ENCODE assay signal across 9 cellular contexts in the genomic region with DNA sequence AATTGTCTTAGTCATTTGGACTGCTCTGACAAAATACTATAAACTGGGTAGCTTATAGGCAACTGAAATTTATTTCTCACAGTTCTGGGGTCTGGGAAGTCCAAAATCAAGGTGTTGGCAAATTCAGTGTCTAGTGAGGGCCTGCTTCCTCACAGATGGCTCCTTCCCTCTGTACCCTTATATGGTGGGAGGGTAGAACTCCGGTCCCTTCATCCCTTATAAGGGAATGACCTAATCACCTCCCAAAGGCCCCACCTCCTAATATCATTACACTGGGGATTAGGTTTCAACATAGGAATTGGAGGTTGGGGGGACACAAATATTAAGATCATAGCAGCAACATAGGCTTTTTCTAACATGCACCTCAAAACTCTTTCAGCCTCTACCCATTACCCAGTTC. TPM values are rescaled to one million over a fixed set of nuclear protein-coding genes. Genes with fewer than 3 reads are reported as not detected.
DNase-seq lines count a peak whose midpoint lies in the region; ATAC-seq and TF ChIP-seq lines count a peak whose summit lies in the region.
"Had no signal": no experiment of that assay in that cellular context is flagged by ENCODE, and none has a peak within 500 bp of the region (broad histone marks: within the 10 kb centered on the region; RNA-seq: fewer than 3 reads in every experiment).

No MANE protein-coding gene starts in this region.

- no peak for TF ChIP-seq CTCF in esophagus squamous epithelium (IDR thresholded peaks at IDR 0.05)

- peaks cover 0 to 18% (median 6%) of the 10 kb centered on the region in 3 donors for H3K36me3 ChIP-seq in esophagus squamous epithelium

- WGBS in esophagus squamous epithelium, 2 donors = no CpG with 5 or more reads among the region's 1 CpG

- H3K4me3 ChIP-seq in esophagus squamous epithelium = no peak overlapping the region

- no peaks in the 10 kb centered on the region for H3K27me3 Mint-ChIP-seq in activated T-cell treated with anti-CD3 and anti-CD28 coated beads, Interleukin-2, amount 50 U/mL, for 72 hours (ENCODE audit: low read depth)
- peaks cover 4% of the 10 kb centered on the region for H3K27me3 Mint-ChIP-seq in activated T-cell treated with anti-CD3 and anti-CD28 coated beads, Interleukin-2, amount 50 U/mL, for 24 hours
- no peaks in the 10 kb centered on the region for H3K27me3 Mint-ChIP-seq in activated CD4-positive, alpha-beta memory T cell treated with anti-CD3 and anti-CD28 coated beads, Interleukin-2, amount 10 ng/mL, durations not matched to agents 7 days and 5 days

- no peaks in the 10 kb centered on the region for H3K9me3 ChIP-seq in esophagus squamous epithelium

- no peaks in the 10 kb centered on the region for H3K9me3 Mint-ChIP-seq in activated T-cell treated with anti-CD3 and anti-CD28 coated beads, Interleukin-2, amount 50 U/mL, for 72 hours
- H3K9me3 Mint-ChIP-seq in activated T-cell treated with anti-CD3 and anti-CD28 coated beads, Interleukin-2, amount 50 U/mL, for 24 hours = no peaks in the 10 kb centered on the region
- no peaks in the 10 kb centered on the region for H3K9me3 Mint-ChIP-seq in activated CD4-positive, alpha-beta memory T cell treated with anti-CD3 and anti-CD28 coated beads, Interleukin-2, amount 10 ng/mL, durations not matched to agents 7 days and 5 days
- H3K9me3 Mint-ChIP-seq in stimulated activated effector memory CD8-positive, alpha-beta T cell treated with anti-CD3 and anti-CD28 coated beads, Interleukin-12 subunit alpha, Interleukin-12 subunit beta, amount 100 ng/mL, for 72 hours = no peaks in the 10 kb centered on the region

- DNase-seq in activated T-cell treated with anti-CD3 and anti-CD28 coated beads, Interleukin-2, amount 50 U/mL, for 72 hours = no peak
- DNase-seq in activated T-cell treated with anti-CD3 and anti-CD28 coated beads, Interleukin-2, amount 50 U/mL, for 24 hours = no peak
- DNase-seq in activated CD4-positive, alpha-beta memory T cell treated with anti-CD3 and anti-CD28 coated beads, Interleukin-2, amount 10 ng/mL, durations not matched to agents 7 days and 5 days = no peak
- DNase-seq in esophagus squamous epithelium (lab: John Stamatoyannopoulos, UW) (no peak), NCI-H69 (lab: John Stamatoyannopoulos, UW) (no peak)
- DNase-seq in stimulated activated effector memory CD8-positive, alpha-beta T cell treated with anti-CD3 and anti-CD28 coated beads, Interleukin-12 subunit alpha, Interleukin-12 subunit beta, amount 100 ng/mL, for 72 hours (ENCODE audit: low spot score in 2 of 2) = no peak
- DNase-seq: islet precursor cell had no signal

- H3K36me3 Mint-ChIP-seq in activated T-cell treated with anti-CD3 and anti-CD28 coated beads, Interleukin-2, amount 50 U/mL, for 72 hours (ENCODE audit: insufficient read depth in 2 of 2) = peaks cover 8 to 16% of the 10 kb centered on the region in 2 donors
- H3K36me3 Mint-ChIP-seq in activated T-cell treated with anti-CD3 and anti-CD28 coated beads, Interleukin-2, amount 50 U/mL, for 24 hours (ENCODE audit: low read depth) = peaks cover 23% of the 10 kb centered on the region
- peaks cover 54% of the 10 kb centered on the region for H3K36me3 Mint-ChIP-seq in activated CD4-positive, alpha-beta memory T cell treated with anti-CD3 and anti-CD28 coated beads, Interleukin-2, amount 10 ng/mL, durations not matched to agents 7 days and 5 days (ENCODE audit: low read depth)
- peaks cover 45% of the 10 kb centered on the region for H3K36me3 Mint-ChIP-seq in stimulated activated effector memory CD8-positive, alpha-beta T cell treated with anti-CD3 and anti-CD28 coated beads, Interleukin-12 subunit alpha, Interleukin-12 subunit beta, amount 100 ng/mL, for 72 hours

- no peak for ATAC-seq in activated T-cell treated with anti-CD3 and anti-CD28 coated beads, Interleukin-2, amount 50 U/mL, for 72 hours (replicated peaks in 1 of 2)
- ATAC-seq in stimulated activated effector memory CD8-positive, alpha-beta T cell treated with anti-CD3 and anti-CD28 coated beads, Interleukin-12 subunit alpha, Interleukin-12 subunit beta, amount 100 ng/mL, for 72 hours = no peak
- ATAC-seq in HG03039 (IDR thresholded peaks at IDR 0.05; ENCODE audit: unreplicated experiment) (no peak), GM19023 (IDR thresholded peaks at IDR 0.05; ENCODE audit: unreplicated experiment) (no peak)

- H3K4me1 Mint-ChIP-seq in activated T-cell treated with anti-CD3 and anti-CD28 coated beads, Interleukin-2, amount 50 U/mL, for 72 hours (ENCODE audit: low read depth) = peaks cover 10% of the 10 kb centered on the region
- H3K4me1 Mint-ChIP-seq in activated T-cell treated with anti-CD3 and anti-CD28 coated beads, Interleukin-2, amount 50 U/mL, for 24 hours (ENCODE audit: low read depth) = peaks cover 11% of the 10 kb centered on the region
- peaks cover 47% of the 10 kb centered on the region for H3K4me1 Mint-ChIP-seq in activated CD4-positive, alpha-beta memory T cell treated with anti-CD3 and anti-CD28 coated beads, Interleukin-2, amount 10 ng/mL, durations not matched to agents 7 days and 5 days
- H3K4me1 Mint-ChIP-seq in stimulated activated effector memory CD8-positive, alpha-beta T cell treated with anti-CD3 and anti-CD28 coated beads, Interleukin-12 subunit alpha, Interleukin-12 subunit beta, amount 100 ng/mL, for 72 hours = peaks cover 29% of the 10 kb centered on the region

- peak overlapping the region in 1 of 2 donors; percentile 66 for H3K4me3 Mint-ChIP-seq in activated T-cell treated with anti-CD3 and anti-CD28 coated beads, Interleukin-2, amount 50 U/mL, for 72 hours
- H3K4me3 Mint-ChIP-seq in activated T-cell treated with anti-CD3 and anti-CD28 coated beads, Interleukin-2, amount 50 U/mL, for 24 hours = no peak overlapping the region
- H3K4me3 Mint-ChIP-seq in activated CD4-positive, alpha-beta memory T cell treated with anti-CD3 and anti-CD28 coated beads, Interleukin-2, amount 10 ng/mL, durations not matched to agents 7 days and 5 days = no peak overlapping the region
- no peak overlapping the region for H3K4me3 Mint-ChIP-seq in stimulated activated effector memory CD8-positive, alpha-beta T cell treated with anti-CD3 and anti-CD28 coated beads, Interleukin-12 subunit alpha, Interleukin-12 subunit beta, amount 100 ng/mL, for 72 hours

- H3K27me3 ChIP-seq in esophagus squamous epithelium = no peaks in the 10 kb centered on the region

- POLR2A ChIA-PET in activated CD4-positive, alpha-beta memory T cell treated with anti-CD3 and anti-CD28 coated beads, Interleukin-2, amount 10 ng/mL, durations not matched to agents 7 days and 5 days (lab: Charles Lee) = interaction anchor here (1.2 to 3.8 kb wide), 6 partner anchors 8 to 42 kb away, joined by 3 to 18 read pairs (median 10); partner anchors contain the start of genes EBP, RBM3 and TBC1D25

- H3K4me1 ChIP-seq in esophagus squamous epithelium = peaks cover 0 to 16% (median 4%) of the 10 kb centered on the region in 3 donors

- CTCF ChIA-PET in activated CD4-positive, alpha-beta memory T cell treated with anti-CD3 and anti-CD28 coated beads, Interleukin-2, amount 10 ng/mL, durations not matched to agents 7 days and 5 days (lab: Charles Lee) = interaction anchor here (1.2 kb wide), 1 partner anchor 8 kb away, joined by 3 read pairs; no protein-coding TSS in a partner anchor

- peak overlapping the region; percentile 80 for H3K27ac Mint-ChIP-seq in activated T-cell treated with anti-CD3 and anti-CD28 coated beads, Interleukin-2, amount 50 U/mL, for 72 hours
- H3K27ac Mint-ChIP-seq in activated T-cell treated with anti-CD3 and anti-CD28 coated beads, Interleukin-2, amount 50 U/mL, for 24 hours = no peak overlapping the region
- peak overlapping the region; percentile 97 for H3K27ac Mint-ChIP-seq in activated CD4-positive, alpha-beta memory T cell treated with anti-CD3 and anti-CD28 coated beads, Interleukin-2, amount 10 ng/mL, durations not matched to agents 7 days and 5 days
- H3K27ac Mint-ChIP-seq in stimulated activated effector memory CD8-positive, alpha-beta T cell treated with anti-CD3 and anti-CD28 coated beads, Interleukin-12 subunit alpha, Interleukin-12 subunit beta, amount 100 ng/mL, for 72 hours = peak overlapping the region; percentile 95

- no peak for TF ChIP-seq POLR2A in esophagus squamous epithelium (IDR thresholded peaks at IDR 0.05)

- H3K27ac ChIP-seq in esophagus squamous epithelium = peak overlapping the region; percentile 81 to 87 (median 82)

- intact Hi-C loops in esophagus squamous epithelium (cut with DNase I) = no loop called here

RNA-seq across cellular contexts. Expression of gene TBC1D25, which starts 7.3 kb away (rescaled TPM):
- 10 to 100 TPM; 20.4 to 20.5 TPM for total RNA-seq in activated T-cell treated with anti-CD3 and anti-CD28 coated beads, Interleukin-2, amount 50 U/mL, for 72 hours
- total RNA-seq in activated CD4-positive, alpha-beta memory T cell treated with anti-CD3 and anti-CD28 coated beads, Interleukin-2, amount 10 ng/mL, durations not matched to agents 7 days and 5 days = 10 to 100 TPM; 21.7 to 22.3 TPM
- total RNA-seq in esophagus squamous epithelium = 10 to 100 TPM in 1 of 4 donors, 1 to 10 TPM in 3; 5.5 to 11.7 (median 8.5) TPM

RNA-seq across cellular contexts. Expression of gene EBP, which starts 10.6 kb away (rescaled TPM):
- 100 to 1,000 TPM; 112 to 113 TPM for total RNA-seq in activated T-cell treated with anti-CD3 and anti-CD28 coated beads, Interleukin-2, amount 50 U/mL, for 72 hours
- 100 to 1,000 TPM; 446 to 461 TPM for total RNA-seq in activated CD4-positive, alpha-beta memory T cell treated with anti-CD3 and anti-CD28 coated beads, Interleukin-2, amount 10 ng/mL, durations not matched to agents 7 days and 5 days
- total RNA-seq in esophagus squamous epithelium = 100 to 1,000 TPM in 1 of 4 donors, 10 to 100 TPM in 3; 60.8 to 119 (median 87.1) TPM

RNA-seq across cellular contexts. Expression of gene PORCN, which starts 23.4 kb away (rescaled TPM):
- 10 to 100 TPM; 19.4 to 20.3 TPM for total RNA-seq in activated T-cell treated with anti-CD3 and anti-CD28 coated beads, Interleukin-2, amount 50 U/mL, for 72 hours
- total RNA-seq in activated CD4-positive, alpha-beta memory T cell treated with anti-CD3 and anti-CD28 coated beads, Interleukin-2, amount 10 ng/mL, durations not matched to agents 7 days and 5 days = 10 to 100 TPM; 26.1 to 29.2 TPM
- total RNA-seq in esophagus squamous epithelium = 10 to 100 TPM; 11.2 to 25.8 (median 17.6) TPM

RNA-seq across cellular contexts. Expression of gene RBM3, which starts 42.1 kb away (rescaled TPM):
- 100 to 1,000 TPM; 183 to 225 TPM for total RNA-seq in activated T-cell treated with anti-CD3 and anti-CD28 coated beads, Interleukin-2, amount 50 U/mL, for 72 hours
- total RNA-seq in activated CD4-positive, alpha-beta memory T cell treated with anti-CD3 and anti-CD28 coated beads, Interleukin-2, amount 10 ng/mL, durations not matched to agents 7 days and 5 days = 100 to 1,000 TPM; 180 to 182 TPM
- 100 to 1,000 TPM; 110 to 220 (median 214) TPM for total RNA-seq in esophagus squamous epithelium

RNA-seq across cellular contexts. Expression of gene FTSJ1, which starts 56.2 kb away (rescaled TPM):
- total RNA-seq in activated T-cell treated with anti-CD3 and anti-CD28 coated beads, Interleukin-2, amount 50 U/mL, for 72 hours = 10 to 100 TPM; 64.3 to 68.7 TPM
- 10 to 100 TPM; 57.6 to 60.1 TPM for total RNA-seq in activated CD4-positive, alpha-beta memory T cell treated with anti-CD3 and anti-CD28 coated beads, Interleukin-2, amount 10 ng/mL, durations not matched to agents 7 days and 5 days
- total RNA-seq in esophagus squamous epithelium = 10 to 100 TPM; 33.4 to 61.8 (median 45.8) TPM
